ENCODE assay signal across 8 cellular contexts in genomic region chr1:51235611-51236547, GRCh38. TPM values are rescaled to one million over a fixed set of nuclear protein-coding genes. Genes with fewer than 3 reads are reported as not detected.
A peak's percentile ranks its signal among the peaks of the same experiment; 100 is the strongest.
DNase-seq lines count a peak whose midpoint lies in the region; ATAC-seq and TF ChIP-seq lines count a peak whose summit lies in the region.

Gene RNF11 (plus strand): TSS chr1:51236273. CDS start chr1:51236757, 484 bp downstream.

- no peaks in the 10 kb centered on the region for H3K36me3 ChIP-seq in OCI-LY1 (ENCODE audit: insufficient read depth, low read length)

- no peak within 1 kb of the TSS for H3K27ac ChIP-seq in OCI-LY1 (ENCODE audit: low read depth, low read length, poor library complexity, severe bottlenecking)

- H3K27me3 ChIP-seq in OCI-LY1 (ENCODE audit: insufficient read depth, low read length) (no peaks in the 10 kb centered on the region), mononuclear cell (ENCODE audit: insufficient read depth, low read length) (no peaks in the 10 kb centered on the region)

- no peaks in the 10 kb centered on the region for H4K20me1 ChIP-seq in OCI-LY1 (ENCODE audit: insufficient read depth, low read length)

- no peak for TF ChIP-seq CTCF in OCI-LY1 (IDR thresholded peaks at IDR 0.05; ENCODE audit: low read length)

- H3K4me2 ChIP-seq in OCI-LY1 (ENCODE audit: low read length): peak within 1 kb of the TSS; percentile 79

- H3K4me3 ChIP-seq in OCI-LY1 (ENCODE audit: low read depth, low read length, poor library complexity, severe bottlenecking) (peak within 1 kb of the TSS; percentile 92), mononuclear cell (ENCODE audit: low read length) (peak within 1 kb of the TSS; percentile 97)

- H3K9me3 ChIP-seq in OCI-LY1 (ENCODE audit: low read length): no peaks in the 10 kb centered on the region
- no peaks in the 10 kb centered on the region for H3K9me3 ChIP-seq in mononuclear cell (ENCODE audit: low read depth, low read length)

- H3F3A ChIP-seq in OCI-LY1 (ENCODE audit: insufficient read depth, low read length): no peaks in the 10 kb centered on the region

- H3K9me2 ChIP-seq in OCI-LY1 (ENCODE audit: low read depth, low read length): no peaks in the 10 kb centered on the region

- H2AFZ ChIP-seq in OCI-LY1 (ENCODE audit: low read length): no peak within 1 kb of the TSS

- ATAC-seq in GM21515 (IDR thresholded peaks at IDR 0.05; ENCODE audit: unreplicated experiment): peak; percentile 78

- H3K79me2 ChIP-seq in OCI-LY1 (ENCODE audit: insufficient read depth, low read length): no peaks in the 10 kb centered on the region

- peak; percentile 96 for DNase-seq in D341Med (ENCODE audit: low spot score)
- DNase-seq in HuH-7 (ENCODE audit: low spot score): peak; percentile 86
- DNase-seq in activated T-cell treated with anti-CD3 and anti-CD28 coated beads for 24 hours (ENCODE audit: low read depth): peak; percentile 86
- peak; percentile 89 for DNase-seq in epidermal melanocyte (ENCODE audit: insufficient read length, low spot score)
- peak; percentile 86 to 90 for DNase-seq in stimulated activated CD8-positive, alpha-beta memory T cell treated with anti-CD3 and anti-CD28 coated beads, Interleukin-2, amount 100 ng/mL, for 48 hours (ENCODE audit: low read depth in 2 of 2)

- H3K4me1 ChIP-seq in OCI-LY1 (ENCODE audit: insufficient read depth, low read length, severe bottlenecking) (peaks cover 32% of the 10 kb centered on the region), mononuclear cell (ENCODE audit: insufficient read depth, low read length) (peaks cover 42% of the 10 kb centered on the region)

- peak within 1 kb of the TSS; percentile 77 for H3K9ac ChIP-seq in OCI-LY1 (ENCODE audit: low read length)

RNA-seq across cellular contexts. Expression of gene RNF11, which starts in this region (rescaled TPM):
- 134 TPM for total RNA-seq in mononuclear cell
